ENCODE assay signal across 21 cellular contexts in genomic region chr3:67529337-67529736, GRCh38.
DNase-seq lines count a peak whose midpoint lies in the region; ATAC-seq, FAIRE-seq and TF ChIP-seq lines count a peak whose summit lies in the region.
"Had no signal": no experiment of that assay in that cellular context is flagged by ENCODE, and none has a peak within 500 bp of the region (broad histone marks: within the 10 kb centered on the region; RNA-seq: fewer than 3 reads in every experiment).

No MANE protein-coding gene starts in this region.

- TF ChIP-seq CTCF in OCI-LY1 (IDR thresholded peaks at IDR 0.05; ENCODE audit: low read length) (peak; percentile 9; the same call in 1 of the 2 replicates), foreskin keratinocyte (conservative IDR thresholded peaks at IDR 0.05) (peak; percentile 24)

- H3K36me3 Mint-ChIP-seq in activated naive CD8-positive, alpha-beta T cell: peaks cover 43% of the 10 kb centered on the region
- peaks cover 43% of the 10 kb centered on the region for H3K36me3 Mint-ChIP-seq in activated naive CD8-positive, alpha-beta T cell treated with anti-CD3 and anti-CD28 coated beads, Interleukin-2, amount 50 U/mL, for 24 hours (ENCODE audit: low read depth)

- peaks cover 34% of the 10 kb centered on the region for H3K4me1 Mint-ChIP-seq in activated naive CD8-positive, alpha-beta T cell (ENCODE audit: low read depth)
- H3K4me1 Mint-ChIP-seq in activated naive CD8-positive, alpha-beta T cell treated with anti-CD3 and anti-CD28 coated beads, Interleukin-2, amount 50 U/mL, for 24 hours: peaks cover 14% of the 10 kb centered on the region

- no peaks in the 10 kb centered on the region for H3K9me3 ChIP-seq in OCI-LY1 (ENCODE audit: low read length)
- no peaks in the 10 kb centered on the region for H3K9me3 ChIP-seq in small intestine (ENCODE audit: control insufficient read depth, low read depth)
- H3K9me3 ChIP-seq: ovary, spleen had no signal

- H3K36me3 ChIP-seq in OCI-LY1 (ENCODE audit: insufficient read depth, low read length): peaks cover 26% of the 10 kb centered on the region; the same call in 1 of the 2 replicates
- no peaks in the 10 kb centered on the region for H3K36me3 ChIP-seq in small intestine (ENCODE audit: control insufficient read depth in 2 of 2, insufficient read depth in 2 of 2, low read length in 2 of 2)
- H3K36me3 ChIP-seq: ovary had no signal

- H3K27ac Mint-ChIP-seq in activated naive CD8-positive, alpha-beta T cell: peak overlapping the region; percentile 23
- no peak overlapping the region for H3K27ac Mint-ChIP-seq in activated naive CD8-positive, alpha-beta T cell treated with anti-CD3 and anti-CD28 coated beads, Interleukin-2, amount 50 U/mL, for 24 hours
- H3K27ac Mint-ChIP-seq: T-helper 1 cell treated with Interleukin-12 subunit alpha and Interleukin-12 subunit beta and Interleukin-4 antibody, amounts not matched to agents 30 μg/mL and 1 μg/mL, for 36 hours had no signal

- no peaks in the 10 kb centered on the region for H3K27me3 Mint-ChIP-seq in activated naive CD8-positive, alpha-beta T cell
- no peaks in the 10 kb centered on the region for H3K27me3 Mint-ChIP-seq in activated naive CD8-positive, alpha-beta T cell treated with anti-CD3 and anti-CD28 coated beads, Interleukin-2, amount 50 U/mL, for 24 hours
- H3K27me3 Mint-ChIP-seq: CD4-positive, alpha-beta T cell had no signal

- WGBS in small intestine, 3 donors: 52 to 71% (median 54%) methylated on average over 1 of the region's 1 CpG

- ATAC-seq in activated naive CD8-positive, alpha-beta T cell treated with anti-CD3 and anti-CD28 coated beads, Interleukin-2, amount 50 U/mL, for 24 hours: no peak
- ATAC-seq in foreskin keratinocyte: no peak
- no peak for ATAC-seq in HG02884 (IDR thresholded peaks at IDR 0.05; ENCODE audit: unreplicated experiment)
- no peak for ATAC-seq in GM21619 (IDR thresholded peaks at IDR 0.05; ENCODE audit: unreplicated experiment)
- ATAC-seq: GM12878 had no signal

- no peak overlapping the region for H3K27ac ChIP-seq in OCI-LY1 (ENCODE audit: low read depth, low read length, poor library complexity, severe bottlenecking)
- no peak overlapping the region for H3K27ac ChIP-seq in foreskin keratinocyte
- H3K27ac ChIP-seq in small intestine (ENCODE audit: low read depth in 1 of 2, low read length in 1 of 2): no peak overlapping the region
- H3K27ac ChIP-seq: HL-60, KMS-11, ovary had no signal

- DNase-seq in activated naive CD8-positive, alpha-beta T cell treated with anti-CD3 and anti-CD28 coated beads, Interleukin-2, amount 50 U/mL, for 24 hours: no peak
- no peak for DNase-seq in foreskin keratinocyte
- peak; percentile 8 for DNase-seq in small intestine
- DNase-seq in activated CD4-positive, CD25-positive, alpha-beta regulatory T cell treated with anti-CD3 and anti-CD28 coated beads, Interleukin-2, amount 50 U/mL, for 72 hours: no peak
- DNase-seq: activated gamma-delta T cell treated with Interleukin-2 at 50 U/mL for 16 hours; CD4-positive, alpha-beta T cell; cortex of kidney; glutamatergic neuron; NCI-H510A treated with DMSO at 0.1 percent for 48 hours; ovary; spleen; stimulated activated naive CD4-positive, alpha-beta T cell had no signal

- H3K4me1 ChIP-seq in OCI-LY1 (ENCODE audit: insufficient read depth, low read length, severe bottlenecking): no peaks in the 10 kb centered on the region
- no peaks in the 10 kb centered on the region for H3K4me1 ChIP-seq in foreskin keratinocyte
- H3K4me1 ChIP-seq in small intestine (ENCODE audit: control insufficient read depth in 2 of 2, insufficient read depth in 1 of 2, low read depth in 1 of 2, low read length in 1 of 2): no peaks in the 10 kb centered on the region

- no peaks in the 10 kb centered on the region for H3K27me3 ChIP-seq in OCI-LY1 (ENCODE audit: insufficient read depth, low read length)
- H3K27me3 ChIP-seq in foreskin keratinocyte: no peaks in the 10 kb centered on the region
- no peaks in the 10 kb centered on the region for H3K27me3 ChIP-seq in small intestine (ENCODE audit: control insufficient read depth in 2 of 2, insufficient read depth in 2 of 2, low read length in 2 of 2)
- H3K27me3 ChIP-seq: ovary, spleen had no signal

- H3K9ac ChIP-seq in OCI-LY1 (ENCODE audit: low read length): no peak overlapping the region
- H3K9ac ChIP-seq: KMS-11 had no signal

- H3K9me3 Mint-ChIP-seq in activated naive CD8-positive, alpha-beta T cell (ENCODE audit: low read depth): no peaks in the 10 kb centered on the region
- no peaks in the 10 kb centered on the region for H3K9me3 Mint-ChIP-seq in activated naive CD8-positive, alpha-beta T cell treated with anti-CD3 and anti-CD28 coated beads, Interleukin-2, amount 50 U/mL, for 24 hours
- H3K9me3 Mint-ChIP-seq: CD4-positive, alpha-beta T cell had no signal

- H3K4me3 ChIP-seq in OCI-LY1 (ENCODE audit: low read depth, low read length, poor library complexity, severe bottlenecking) (no peak overlapping the region), small intestine (ENCODE audit: low read depth in 1 of 2, low read length in 2 of 2) (no peak overlapping the region)
- H3K4me3 ChIP-seq: GM12878, ovary, spleen had no signal

- FAIRE-seq in small intestine (lab: Jason Lieb, UNC): no peak
- FAIRE-seq: GM12878, RCC 7860 had no signal

- H3K4me3 Mint-ChIP-seq in activated naive CD8-positive, alpha-beta T cell: no peak overlapping the region
- H3K4me3 Mint-ChIP-seq in activated naive CD8-positive, alpha-beta T cell treated with anti-CD3 and anti-CD28 coated beads, Interleukin-2, amount 50 U/mL, for 24 hours: no peak overlapping the region
- H3K4me3 Mint-ChIP-seq: CD4-positive, alpha-beta T cell; T-helper 1 cell treated with Interleukin-12 subunit alpha and Interleukin-12 subunit beta and Interleukin-4 antibody, amounts not matched to agents 30 μg/mL and 1 μg/mL, for 36 hours had no signal

- no peaks in the 10 kb centered on the region for H3F3A ChIP-seq in OCI-LY1 (ENCODE audit: insufficient read depth, low read length)

- no peaks in the 10 kb centered on the region for H3K79me2 ChIP-seq in OCI-LY1 (ENCODE audit: insufficient read depth, low read length)

- H4K20me1 ChIP-seq in OCI-LY1 (ENCODE audit: insufficient read depth, low read length): no peaks in the 10 kb centered on the region

- H3K9me2 ChIP-seq in OCI-LY1 (ENCODE audit: low read depth, low read length): no peaks in the 10 kb centered on the region

- H3K4me2 ChIP-seq in OCI-LY1 (ENCODE audit: low read length): no peak overlapping the region
- H3K4me2 ChIP-seq: KMS-11 had no signal

- H2AFZ ChIP-seq in OCI-LY1 (ENCODE audit: low read length): no peak overlapping the region
